ENCODE assay signal across 37 cellular contexts in genomic region chr4:165477799-165478198, GRCh38.
"Had no signal": no experiment of that assay in that cellular context is flagged by ENCODE, and none has a peak within 500 bp of the region (broad histone marks: within the 10 kb centered on the region; RNA-seq: fewer than 3 reads in every experiment).

No MANE protein-coding gene starts in this region.

- H3K27ac ChIP-seq: RWPE1, VCaP had no signal

- H3K4me1 Mint-ChIP-seq: activated B cell treated with CpG ODN at 0.5 μM for 24 hours; activated naive CD8-positive, alpha-beta T cell treated with anti-CD3 and anti-CD28 coated beads for 36 hours; IgD-negative memory B cell had no signal

- H3K4me3 ChIP-seq: MG63 had no signal

- H3K27me3 ChIP-seq: MG63 had no signal

- DNase-seq: activated B cell treated with CpG ODN at 0.5 μM for 24 hours; activated CD4-positive, alpha-beta memory T cell treated with anti-CD3 and anti-CD28 coated beads for 36 hours; activated CD4-positive, alpha-beta T cell treated with anti-CD3 and anti-CD28 coated beads for 4 hours; activated CD4-positive, alpha-beta T cell treated with anti-CD3 and anti-CD28 coated beads, Interleukin-2, amount 50 U/mL, for 1 hour; activated CD4-positive, CD25-positive, alpha-beta regulatory T cell treated with anti-CD3 and anti-CD28 coated beads, Interleukin-2, amount 50 U/mL, for 72 hours; activated CD8-positive, alpha-beta memory T cell treated with anti-CD3 and anti-CD28 coated beads, Interleukin-2, amount 50 U/mL, for 4 hours; activated gamma-delta T cell treated with Interleukin-2 at 50 U/mL for 16 hours; activated naive CD4-positive, alpha-beta T cell treated with anti-CD3 and anti-CD28 coated beads for 36 hours; activated naive CD8-positive, alpha-beta T cell treated with anti-CD3 and anti-CD28 coated beads for 36 hours; activated T-cell treated with anti-CD3 and anti-CD28 coated beads for 4 hours; activated T-cell treated with anti-CD3 and anti-CD28 coated beads, Interleukin-2, amount 50 U/mL, for 4 hours; amniotic stem cell; aorta; Kasumi-1; KG1; MG63; NCI-H1048; NCI-H1417; NCI-H146; NCI-H187; NCI-H2029 treated with DMSO at 0.1 percent for 48 hours; NCI-H2171 treated with DMSO at 0.1 percent for 48 hours; NCI-H2227 treated with DMSO at 0.1 percent for 48 hours; NCI-H446; NCI-H510A treated with DMSO at 0.1 percent for 48 hours; NCI-H526 treated with DMSO at 0.1 percent for 48 hours; NCI-H82; PC-3; Right ventricle myocardium superior; SW 1271; T-helper 1 cell; T-helper 2 cell; T-helper 9 cell had no signal

- ATAC-seq: activated T-cell treated with anti-CD3 and anti-CD28 coated beads, Interleukin-2, amount 50 U/mL, for 4 hours; PC-3 had no signal

- H3K27me3 Mint-ChIP-seq: activated B cell treated with CpG ODN at 0.5 μM for 24 hours had no signal

- H3K4me3 Mint-ChIP-seq: activated B cell treated with CpG ODN at 0.5 μM for 24 hours; activated CD4-positive, alpha-beta memory T cell treated with anti-CD3 and anti-CD28 coated beads for 36 hours; activated naive CD4-positive, alpha-beta T cell treated with anti-CD3 and anti-CD28 coated beads for 36 hours; activated naive CD8-positive, alpha-beta T cell treated with anti-CD3 and anti-CD28 coated beads for 36 hours; activated T-cell treated with anti-CD3 and anti-CD28 coated beads, Interleukin-2, amount 50 U/mL, for 4 hours; activated T-helper 1 cell treated with anti-CD3 and anti-CD28 coated beads, Interleukin-12 subunit alpha, Interleukin-12 subunit beta, Interleukin-2, Interleukin-4 antibody, amounts not matched to agents 30 ng/mL and 10 ng/mL and 1 ng/mL, durations not matched to agents 14 hours and 24 hours and 36 hours; IgD-negative memory B cell had no signal

- H3K36me3 ChIP-seq: MG63 had no signal

- H3K27ac Mint-ChIP-seq: activated B cell treated with CpG ODN at 0.5 μM for 24 hours; activated CD4-positive, alpha-beta memory T cell treated with anti-CD3 and anti-CD28 coated beads for 36 hours; activated naive CD4-positive, alpha-beta T cell treated with anti-CD3 and anti-CD28 coated beads for 36 hours; activated naive CD8-positive, alpha-beta T cell treated with anti-CD3 and anti-CD28 coated beads for 36 hours; activated T-helper 1 cell treated with anti-CD3 and anti-CD28 coated beads, Interleukin-12 subunit alpha, Interleukin-12 subunit beta, Interleukin-2, Interleukin-4 antibody, amounts not matched to agents 30 ng/mL and 10 ng/mL and 1 ng/mL, durations not matched to agents 14 hours and 24 hours and 36 hours; IgD-negative memory B cell had no signal

- H3K36me3 Mint-ChIP-seq: activated naive CD8-positive, alpha-beta T cell treated with anti-CD3 and anti-CD28 coated beads for 36 hours; IgD-negative memory B cell had no signal
